In genomic region chr14:51602176-51602759, GRCh38 we compare ENCODE assay signal across 21 cellular contexts. TPM values are rescaled to one million over a fixed set of nuclear protein-coding genes. Genes with fewer than 3 reads are reported as not detected.
A peak's percentile ranks its signal among the peaks of the same experiment; 100 is the strongest.
DNase-seq lines count a peak whose midpoint lies in the region; ATAC-seq and TF ChIP-seq lines count a peak whose summit lies in the region.
"Had no signal": no experiment of that assay in that cellular context is flagged by ENCODE, and none has a peak within 500 bp of the region (broad histone marks: within the 10 kb centered on the region; RNA-seq: fewer than 3 reads in every experiment).

No MANE protein-coding gene starts in this region.

- peak overlapping the region; percentile 81; the same call in 1 of the 2 replicates for H2BK20ac ChIP-seq in IMR-90 (ENCODE audit: low read depth, low read length)

- H2AK5ac ChIP-seq in IMR-90 (ENCODE audit: low read depth, low read length) = no peak overlapping the region

- H3K14ac ChIP-seq in IMR-90 (replicated peaks; ENCODE audit: low read depth, low read length) = peak overlapping the region; percentile 28; the same call in 1 of the 2 replicates

- no peak overlapping the region for H4K5ac ChIP-seq in IMR-90 (ENCODE audit: low read depth, low read length)

- DNase-seq in AG10803 (ENCODE audit: low read depth) (peak; percentile 72), GM23248 (peak; percentile 69), IMR-90 (peak; percentile 52), fibroblast of mammary gland (ENCODE audit: low read depth) (peak; percentile 47), foreskin keratinocyte (no peak), NCI-H2196 (lab: John Stamatoyannopoulos, UW; ENCODE audit: unreplicated experiment) (no peak), COR-L47 (lab: John Stamatoyannopoulos, UW) (no peak), Right ventricle myocardium superior (no peak)
- DNase-seq: 8988T; BE2C; CD4-positive, alpha-beta T cell; DMS153; KG1; MV-4-11; NCI-H1694 treated with DMSO at 0.1 percent for 48 hours; NCI-H226; NCI-H524 treated with DMSO at 0.1 percent for 48 hours had no signal

- H3K9me1 ChIP-seq in IMR-90 (ENCODE audit: insufficient read depth, low read length) = peaks cover 11% of the 10 kb centered on the region

- no peak for TF ChIP-seq RAD21 in IMR-90 (IDR thresholded peaks at IDR 0.05; ENCODE audit: low read length)

- no peak overlapping the region for H3K4me3 ChIP-seq in AG10803 (ENCODE audit: low read length)
- H3K4me3 ChIP-seq in GM23248 = no peak overlapping the region
- no peak overlapping the region for H3K4me3 ChIP-seq in IMR-90 (ENCODE audit: insufficient read depth, low read depth, low read length)
- H3K4me3 ChIP-seq in fibroblast of mammary gland (ENCODE audit: control insufficient read depth, low read depth, low read length) = no peak overlapping the region
- H3K4me3 ChIP-seq: GM23338 had no signal

- 3 to 4% methylated on average over 1 of the region's 1 CpG for WGBS in GM23248 (ENCODE audit: low coverage in 1 of 2, low lambda C conversion rate in 2 of 2, missing lambda C conversion rate in 2 of 2), 2 experiments
- no CpG with 5 or more reads among the region's 1 CpG for WGBS in IMR-90 (ENCODE audit: extremely low coverage in 2 of 2, insufficient read length in 1 of 2), 2 experiments

- peak overlapping the region; percentile 98 for H3K27ac ChIP-seq in GM23248
- no peak overlapping the region for H3K27ac ChIP-seq in IMR-90 (ENCODE audit: insufficient read depth, low read length)
- no peak overlapping the region for H3K27ac ChIP-seq in foreskin keratinocyte
- H3K27ac ChIP-seq: RWPE1 had no signal

- no peak overlapping the region for H2AK9ac ChIP-seq in IMR-90 (replicated peaks; ENCODE audit: low read depth, low read length, poor library complexity)

- peak overlapping the region; percentile 99 for H2BK5ac ChIP-seq in IMR-90 (ENCODE audit: low read depth, low read length, poor library complexity, severe bottlenecking)

- intact Hi-C loops in IMR-90 (cut with micrococcal nuclease) = no loop called here
- intact Hi-C loops in Right ventricle myocardium superior (cut with DNase I) = no loop called here

- dilution Hi-C loops in IMR-90 (cut with HindIII; ENCODE audit: low sequenced_read_pairs, unreplicated experiment) = no loop called here

- peak overlapping the region; percentile 25; the same call in 1 of the 2 replicates for H3K18ac ChIP-seq in IMR-90 (ENCODE audit: low read depth, low read length)

- in situ Hi-C loops in GM23248 (cut with MboI) (no loop called here), IMR-90 (cut with MboI; ENCODE audit: low sequenced_read_pairs) (no loop called here)

- H4K91ac ChIP-seq in IMR-90 (ENCODE audit: insufficient read depth, low read depth, low read length) = no peak overlapping the region

- peak overlapping the region; percentile 80 for H3K9ac ChIP-seq in GM23248
- no peak overlapping the region for H3K9ac ChIP-seq in IMR-90 (ENCODE audit: low read depth, low read length)

- peak overlapping the region; percentile 29; the same call in 1 of the 2 replicates for H3K4ac ChIP-seq in IMR-90 (ENCODE audit: low read depth, low read length)

- H3K56ac ChIP-seq in IMR-90 (ENCODE audit: extremely low read depth, insufficient read depth, low read length) = no peak overlapping the region

- TF ChIP-seq CTCF in AG10803 (conservative IDR thresholded peaks at IDR 0.05; ENCODE audit: low read length) (no peak), IMR-90 (conservative IDR thresholded peaks at IDR 0.05; ENCODE audit: low read depth, low read length) (no peak), fibroblast of mammary gland (conservative IDR thresholded peaks at IDR 0.05; ENCODE audit: control insufficient read depth, insufficient read depth, low read depth, low read length) (no peak), foreskin keratinocyte (conservative IDR thresholded peaks at IDR 0.05) (no peak)

- H2AFZ ChIP-seq in GM23248 (no peak overlapping the region), IMR-90 (replicated peaks; ENCODE audit: low read length, poor library complexity) (no peak overlapping the region)
- H2AFZ ChIP-seq: GM23338 had no signal

- peaks cover 68% of the 10 kb centered on the region for H3K79me2 ChIP-seq in GM23248 (ENCODE audit: insufficient read depth)

- ATAC-seq in IMR-90 (ENCODE audit: low read depth) (no peak), foreskin keratinocyte (no peak), Right ventricle myocardium superior (ENCODE audit: poor library complexity) (no peak)
- ATAC-seq: GM23338, HCT116, HepG2 had no signal

- POLR2A ChIA-PET in IMR-90 (lab: Charles Lee; ENCODE audit: unreplicated experiment) = no interaction called here

- H3K9me3 ChIP-seq in GM23248 (ENCODE audit: low read depth) (no peaks in the 10 kb centered on the region), IMR-90 (ENCODE audit: control insufficient read depth, insufficient read depth, low read length) (no peaks in the 10 kb centered on the region)
- H3K9me3 ChIP-seq: BE2C had no signal

- H3K23ac ChIP-seq in IMR-90 (ENCODE audit: low read depth, low read length) = peak overlapping the region; percentile 31; the same call in 1 of the 2 replicates

- H4K8ac ChIP-seq in IMR-90 (ENCODE audit: low read depth in 2 of 2, low read length in 2 of 2) = peak overlapping the region in 1 of 2 experiments; percentile 47; a peak in 1 of 4 replicates

- no peak overlapping the region; the same call in 2 of the 3 replicates for H2BK15ac ChIP-seq in IMR-90 (ENCODE audit: low read depth, low read length)

- H3K4me1 ChIP-seq in GM23248 (ENCODE audit: insufficient read depth) (peaks cover 77% of the 10 kb centered on the region), IMR-90 (ENCODE audit: control insufficient read depth, insufficient read depth, low read length) (peaks cover 14% of the 10 kb centered on the region), foreskin keratinocyte (no peaks in the 10 kb centered on the region)
- H3K4me1 ChIP-seq: BE2C had no signal

- peak overlapping the region; percentile 70; the same call in 1 of the 2 replicates for H2BK120ac ChIP-seq in IMR-90 (ENCODE audit: low read depth, low read length)

- H3K36me3 ChIP-seq in GM23248 (ENCODE audit: low read depth) = no peaks in the 10 kb centered on the region
- no peaks in the 10 kb centered on the region for H3K36me3 ChIP-seq in IMR-90 (ENCODE audit: control insufficient read depth, insufficient read depth, low read length)
- H3K36me3 ChIP-seq: BE2C had no signal

- H3F3A ChIP-seq in GM23248 (ENCODE audit: insufficient read depth) = peaks cover 71% of the 10 kb centered on the region

- CTCF ChIA-PET in IMR-90 (lab: Yijun Ruan, JAX) = no interaction called here

- H3K27me3 ChIP-seq in GM23248 (replicated peaks; ENCODE audit: insufficient read depth) = no peaks in the 10 kb centered on the region
- no peaks in the 10 kb centered on the region for H3K27me3 ChIP-seq in IMR-90 (ENCODE audit: control insufficient read depth, insufficient read depth, low read length)
- H3K27me3 ChIP-seq in foreskin keratinocyte = no peaks in the 10 kb centered on the region
- H3K27me3 ChIP-seq: BE2C had no signal

- H3K79me1 ChIP-seq in IMR-90 (ENCODE audit: low read depth in 1 of 2, low read length in 2 of 2) = peaks cover 8 to 40% of the 10 kb centered on the region in 2 experiments

- BruUV-seq in IMR-90 (replicated peaks; lab: Mats Ljungman, UMichigan) = no TSS peak

- H3K4me2 ChIP-seq in GM23248 (ENCODE audit: unreplicated experiment) (peak overlapping the region; percentile 54), IMR-90 (ENCODE audit: low read depth, low read length) (no peak overlapping the region)
- H3K4me2 ChIP-seq: GM23338 had no signal

- TF ChIP-seq POLR2A in IMR-90 (IDR thresholded peaks at IDR 0.05; ENCODE audit: low read depth, low read length) = no peak

- H4K20me1 ChIP-seq in GM23248 (ENCODE audit: insufficient read depth) = no peaks in the 10 kb centered on the region
- no peaks in the 10 kb centered on the region for H4K20me1 ChIP-seq in IMR-90 (ENCODE audit: insufficient read depth, low read length)

- H3K9me2 ChIP-seq in GM23248 (ENCODE audit: insufficient read depth) = no peaks in the 10 kb centered on the region

TF ChIP-seq in IMR-90, 13 proteins besides CTCF, POLR2A, EP300 and RAD21:
- TF ChIP-seq SMC3 (IDR thresholded peaks at IDR 0.05; ENCODE audit: low read depth, low read length) (no peak), NFE2L2 (IDR thresholded peaks at IDR 0.05; ENCODE audit: low read depth, low read length) (no peak), RCOR1 (IDR thresholded peaks at IDR 0.05; ENCODE audit: insufficient replicate concordance, low read length) (no peak), MAZ (IDR thresholded peaks at IDR 0.05; ENCODE audit: borderline replicate concordance, low read depth, low read length) (no peak), ELK1 (IDR thresholded peaks at IDR 0.05; ENCODE audit: borderline replicate concordance, low read depth, low read length) (no peak), MXI1 (IDR thresholded peaks at IDR 0.05; ENCODE audit: borderline replicate concordance, low read depth, low read length) (no peak), BHLHE40 (IDR thresholded peaks at IDR 0.05; ENCODE audit: low read depth, low read length) (no peak)

RNA-seq across cellular contexts. Expression of gene FRMD6, which starts 49.4 kb away (rescaled TPM):
- 795 and 861 TPM in 2 replicates for total RNA-seq in GM23248 (2014; rRNA removed; shearing (Covaris generic))
- polyA plus RNA-seq in GM23248 (2016; fragmentation: Nextera tagmentation; extraction: Ambion mirVana) (550 and 553 TPM in 2 replicates), IMR-90 (2012; rRNA removed) (243 and 244 TPM in 2 replicates), foreskin keratinocyte (27.5 and 28.2 TPM in 2 replicates)
- total RNA-seq in IMR-90 (2012; rRNA removed) (620 and 682 TPM in 2 replicates), foreskin keratinocyte (142 and 182 TPM in 2 replicates), Right ventricle myocardium superior (7.4 TPM)
- 129 and 270 TPM in 2 replicates for polyA plus RNA-seq in IMR-90 (2012; cell fraction: cytosol; rRNA removed)
- 287 and 382 TPM in 2 replicates for polyA plus RNA-seq in IMR-90 (2012; cell fraction: nucleus; rRNA removed; ENCODE audit: low replicate concordance)

Comparison
In these comparisons a context has a peak if more than half of its experiments do, and no peak if none do; other contexts are left out.
1. DNase-seq: peak in AG10803 (single experiment), GM23248 (single experiment), IMR-90 (single experiment) and fibroblast of mammary gland (single experiment); none in foreskin keratinocyte (0 of 2), NCI-H2196 (single experiment), COR-L47 (single experiment) and Right ventricle myocardium superior (single experiment).
2. RNA of gene FRMD6, which starts 49.4 kb away (total RNA-seq): 795 to 861 TPM in GM23248, 620 to 682 TPM in IMR-90 and 142 to 182 TPM in foreskin keratinocyte; 7.4 TPM in Right ventricle myocardium superior (single experiment); every median in the first group is over 10 times any median in the second.